In the genomic region with DNA sequence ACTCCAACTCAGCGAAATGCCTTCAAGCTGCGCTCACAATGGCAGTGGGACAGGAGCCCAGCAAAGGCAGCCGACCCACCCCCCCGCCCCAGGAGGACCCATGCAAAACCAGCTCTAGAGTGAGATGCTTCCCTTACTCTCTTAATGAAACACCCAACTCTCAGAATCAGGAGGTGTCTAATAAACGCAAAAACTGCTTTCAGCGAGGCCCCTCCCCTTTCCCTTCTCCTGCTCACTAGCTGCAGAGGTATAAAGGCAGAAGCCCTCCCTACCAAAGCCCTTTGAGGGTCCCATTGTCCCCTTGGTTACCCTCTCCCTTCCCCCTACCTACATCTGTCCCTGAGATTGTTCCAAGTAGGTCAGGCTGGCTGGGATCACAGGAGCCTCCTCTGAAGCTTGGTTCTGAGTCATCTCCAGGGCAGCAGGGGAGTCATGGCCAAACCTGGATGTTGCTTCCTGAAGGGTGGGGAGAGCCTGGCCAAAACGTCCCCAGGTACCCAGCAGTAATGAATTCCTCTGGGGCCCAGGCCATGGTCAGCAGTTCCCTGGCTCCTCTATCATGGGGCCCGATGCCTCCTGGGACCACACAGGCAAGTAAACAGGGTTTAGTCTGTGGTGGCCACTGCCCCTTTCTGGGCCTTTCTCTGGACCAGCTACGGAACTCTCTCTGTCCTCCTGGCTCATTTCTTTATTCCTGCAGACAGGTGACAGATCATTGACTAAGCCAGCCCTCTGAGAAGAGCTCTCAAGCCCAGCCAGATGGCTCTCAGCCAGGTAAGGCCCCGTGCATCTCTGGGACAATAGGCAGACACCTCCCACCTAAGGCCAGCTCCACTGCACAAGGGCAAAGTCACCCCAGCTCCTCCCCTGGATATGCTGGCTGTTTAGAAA, we compare ENCODE assay signal across 8 cellular contexts. TPM values are rescaled to one million over a fixed set of nuclear protein-coding genes. Genes with fewer than 3 reads are reported as not detected.
DNase-seq lines count a peak whose midpoint lies in the region; ATAC-seq lines count a peak whose summit lies in the region.

No MANE protein-coding gene starts in this region.

- H3K4me3 ChIP-seq in H7 (ENCODE audit: insufficient read depth, low read depth, low read length) = no peak overlapping the region

- ATAC-seq in HG02973 (IDR thresholded peaks at IDR 0.05; ENCODE audit: unreplicated experiment) (no peak), GM19452 (IDR thresholded peaks at IDR 0.05; ENCODE audit: unreplicated experiment) (no peak)

- no peaks in the 10 kb centered on the region for H3K27me3 ChIP-seq in H7 (ENCODE audit: control insufficient read depth, insufficient read depth, low read length)

- DNase-seq in A172 (ENCODE audit: low spot score) (peak; percentile 68), H7 (peak; percentile 60), NCI-H82 treated with DMSO at 0.1 percent for 48 hours (lab: John Stamatoyannopoulos, UW; ENCODE audit: unreplicated experiment) (peak; percentile 3), cerebellum (ENCODE audit: low spot score) (peak; percentile 42), midbrain (lab: John Stamatoyannopoulos, UW) (peak; percentile 14), globus pallidus (ENCODE audit: low spot score) (no peak)

- no peaks in the 10 kb centered on the region for H3K36me3 ChIP-seq in H7 (replicated peaks; ENCODE audit: control insufficient read depth, insufficient read depth, low read length)

RNA-seq across cellular contexts. Expression of a gene that starts 8.6 kb away (rescaled TPM):
- 6.4 and 14.9 TPM in 2 replicates for total RNA-seq in A172 (2014; rRNA removed; shearing (Covaris generic))
- 15.8 and 20.8 TPM in 2 replicates for total RNA-seq in H7 (2014; rRNA removed; shearing (Covaris generic))
- 38.5 TPM for total RNA-seq in cerebellum
